ENCODE assay signal across 1 cellular context in the genomic region with DNA sequence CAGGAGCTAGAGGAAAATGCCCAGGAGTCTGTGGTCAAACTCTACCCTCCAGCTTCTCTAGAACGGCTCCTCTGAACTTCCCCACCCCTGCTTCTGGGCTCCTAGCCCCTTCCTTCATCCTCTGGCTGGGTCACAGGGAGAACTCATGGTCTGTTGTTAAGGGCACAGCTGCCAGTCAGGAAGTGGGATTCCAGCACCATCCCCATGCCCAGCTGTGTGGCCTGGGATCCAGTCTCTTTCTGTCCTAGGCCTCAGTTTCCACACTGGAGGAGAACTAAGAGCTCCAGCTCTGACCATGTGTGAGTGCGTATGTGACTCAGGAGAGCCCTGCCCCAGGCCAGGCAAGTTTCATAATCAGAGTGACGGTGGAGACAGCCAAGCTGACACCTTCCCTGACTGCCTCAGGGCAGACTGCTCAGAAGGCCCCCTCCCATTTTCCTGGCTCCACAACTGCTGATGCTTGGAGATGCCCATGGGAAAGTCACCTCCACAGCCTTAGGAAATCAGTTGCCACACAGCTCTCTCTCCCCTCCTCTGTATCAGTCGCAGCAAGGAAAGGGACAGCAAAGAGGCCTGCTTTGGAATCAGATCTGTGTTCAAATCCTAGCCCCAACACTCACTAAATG.
TF ChIP-seq lines count a peak whose summit lies in the region.

No MANE protein-coding gene starts in this region.

TF ChIP-seq in GM12878, 131 proteins besides CTCF, POLR2A, EP300 and RAD21:
- no peak for TF ChIP-seq NBN (IDR thresholded peaks at IDR 0.05)
- TF ChIP-seq IKZF1 (conservative IDR thresholded peaks at IDR 0.05): peak; percentile 45
- no peak for TF ChIP-seq BCLAF1 (IDR thresholded peaks at IDR 0.05)
